Comparison of ENCODE assay signal across 7 cellular contexts in the genomic region with DNA sequence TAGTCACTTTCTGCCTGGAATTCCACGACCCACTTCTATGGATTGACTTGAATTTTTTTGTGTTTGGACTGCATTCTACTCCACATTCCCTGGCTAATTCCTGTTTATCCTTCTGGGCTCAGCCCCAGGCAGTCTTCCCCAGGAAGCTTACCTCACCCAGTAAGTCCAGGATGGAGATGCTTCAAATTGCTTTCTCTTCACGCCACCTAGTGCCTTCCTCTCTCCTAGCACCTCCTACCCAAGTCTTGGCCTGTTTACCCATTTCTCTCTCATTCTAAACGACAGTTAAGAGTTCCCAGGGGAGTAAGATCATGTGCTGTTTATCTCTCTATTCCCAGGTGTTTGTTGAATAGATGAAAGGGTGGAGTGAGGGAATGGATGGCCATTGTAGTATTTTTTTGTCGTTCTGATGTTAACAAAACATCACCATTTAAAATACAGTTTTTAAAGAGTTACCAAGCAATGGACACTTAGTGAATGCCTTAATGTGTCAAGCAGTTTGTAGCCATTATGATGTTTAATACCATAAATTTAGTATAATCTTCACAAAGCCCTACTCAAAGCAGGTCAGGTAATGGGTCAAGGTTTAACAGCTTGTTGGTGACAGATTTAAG.
DNase-seq lines count a peak whose midpoint lies in the region; ATAC-seq and TF ChIP-seq lines count a peak whose summit lies in the region.

No MANE protein-coding gene starts in this region.

- H3K79me2 ChIP-seq in Loucy (ENCODE audit: insufficient read depth, low read length), result peaks cover 13% of the 10 kb centered on the region

- H3K27me3 ChIP-seq in Loucy (ENCODE audit: insufficient read depth, low read length, poor library complexity, severe bottlenecking) (no peaks in the 10 kb centered on the region), colonic mucosa (no peaks in the 10 kb centered on the region), lower lobe of right lung (ENCODE audit: low read depth) (no peaks in the 10 kb centered on the region)

- H3K9me2 ChIP-seq in Loucy (replicated peaks; ENCODE audit: low read depth, low read length), result no peaks in the 10 kb centered on the region

- intact Hi-C loops in colonic mucosa (cut with DNase I), result loop anchor here (10.0 kb wide), 1 partner anchor 214 kb away; no protein-coding TSS in a partner anchor
- intact Hi-C loops in lower lobe of right lung (cut with DNase I), result no loop called here

- TF ChIP-seq CTCF in Loucy (conservative IDR thresholded peaks at IDR 0.05; ENCODE audit: low read length) (peak; percentile 67), colonic mucosa (IDR thresholded peaks at IDR 0.05) (peak; percentile 35), lower lobe of right lung (IDR thresholded peaks at IDR 0.05) (peak; percentile 52)

- H3F3A ChIP-seq in Loucy (ENCODE audit: low read depth), result no peaks in the 10 kb centered on the region

- H3K36me3 ChIP-seq in Loucy (ENCODE audit: insufficient read depth, low read length), result no peaks in the 10 kb centered on the region
- no peaks in the 10 kb centered on the region for H3K36me3 ChIP-seq in colonic mucosa
- H3K36me3 ChIP-seq in lower lobe of right lung, result no peaks in the 10 kb centered on the region

- H3K27ac ChIP-seq in colonic mucosa (no peak overlapping the region), lower lobe of right lung (no peak overlapping the region)

- peak; percentile 64 for DNase-seq in GM04503 (ENCODE audit: low read depth)
- DNase-seq in RPMI7951 (ENCODE audit: low read depth), result peak; percentile 75
- no peak for DNase-seq in colonic mucosa
- no peak for DNase-seq in lower lobe of right lung
- no peak for DNase-seq in stimulated activated CD4-positive, alpha-beta T cell treated with anti-CD3 and anti-CD28 coated beads, Interleukin-12 subunit alpha, Interleukin-12 subunit beta, amount 100 ng/mL, for 4 hours

- peak overlapping the region; percentile 94 for H3K9ac ChIP-seq in Loucy (ENCODE audit: low read depth, low read length, poor library complexity, severe bottlenecking)
- no peak overlapping the region for H3K9ac ChIP-seq in colonic mucosa (ENCODE audit: low read depth in 2 of 2, low read length in 2 of 2)

- H3K4me1 ChIP-seq in Loucy (ENCODE audit: insufficient read depth, low read length, poor library complexity, severe bottlenecking), result peaks cover 45% of the 10 kb centered on the region
- no peaks in the 10 kb centered on the region for H3K4me1 ChIP-seq in colonic mucosa
- peaks cover 11% of the 10 kb centered on the region for H3K4me1 ChIP-seq in lower lobe of right lung

- no peaks in the 10 kb centered on the region for H4K20me1 ChIP-seq in Loucy (ENCODE audit: insufficient read depth, low read length, poor library complexity, severe bottlenecking)

- H3K4me3 ChIP-seq in Loucy (ENCODE audit: low read length, poor library complexity, severe bottlenecking), result peak overlapping the region; percentile 94
- no peak overlapping the region for H3K4me3 ChIP-seq in colonic mucosa
- no peak overlapping the region for H3K4me3 ChIP-seq in lower lobe of right lung

- peak overlapping the region; percentile 87 for H3K4me2 ChIP-seq in Loucy (ENCODE audit: low read depth, low read length, poor library complexity, severe bottlenecking)

- peak; percentile 74 for ATAC-seq in GM21723 (IDR thresholded peaks at IDR 0.05; ENCODE audit: unreplicated experiment)
- ATAC-seq in lower lobe of right lung, result peak; percentile 81 to 89

- no peaks in the 10 kb centered on the region for H3K9me3 ChIP-seq in Loucy (ENCODE audit: insufficient read depth, low read depth, low read length)
- H3K9me3 ChIP-seq in colonic mucosa, result no peaks in the 10 kb centered on the region
- no peaks in the 10 kb centered on the region for H3K9me3 ChIP-seq in lower lobe of right lung

- H2AFZ ChIP-seq in Loucy (ENCODE audit: low read length), result no peak overlapping the region

Comparison
In these comparisons a context has a peak if more than half of its experiments do, and no peak if none do; other contexts are left out.
1. DNase-seq: peak in GM04503 (single experiment) and RPMI7951 (single experiment); none in colonic mucosa (single experiment), lower lobe of right lung (single experiment) and stimulated activated CD4-positive, alpha-beta T cell treated with anti-CD3 and anti-CD28 coated beads, Interleukin-12 subunit alpha, Interleukin-12 subunit beta, amount 100 ng/mL, for 4 hours (single experiment).
2. Peak in every context shown above with its lines, with median percentiles within 50 percentile points of each other: CTCF ChIP-seq.